In genomic region chr15:32341530-32341929, GRCh38 we compare ENCODE assay signal across 7 cellular contexts.
DNase-seq lines count a peak whose midpoint lies in the region; FAIRE-seq and TF ChIP-seq lines count a peak whose summit lies in the region.
"Not testable (repeated sequence)": the region's sequence is repeated elsewhere in the genome, so short reads cannot be mapped to it uniquely, and the experiment has no call there.

No MANE protein-coding gene starts in this region.

- not testable (repeated sequence) for H3K36me3 ChIP-seq in ES-I3 (ENCODE audit: insufficient read depth, low read length); HEK293 (ENCODE audit: control insufficient read depth in 2 of 2, insufficient read depth in 1 of 2, low read length in 2 of 2); astrocyte (ENCODE audit: insufficient read depth, low read length); hepatocyte (replicated peaks; ENCODE audit: insufficient read depth, low read depth); neural progenitor cell; thyroid gland

- FAIRE-seq in astrocyte (lab: Jason Lieb, UNC), result not testable (repeated sequence)

- TF ChIP-seq POLR2A in thyroid gland (IDR thresholded peaks at IDR 0.05), result not testable (repeated sequence)

- H3F3A ChIP-seq in neural progenitor cell (ENCODE audit: low read depth), result not testable (repeated sequence)

- 29% methylated on average over 10 of the region's 12 CpGs for WGBS in hepatocyte (ENCODE audit: low lambda C conversion rate, missing lambda C conversion rate)
- WGBS in thyroid gland, 2 donors, result 32 to 50% methylated on average over 5 to 6 of the region's 12 CpGs

- CTCF ChIA-PET in HEK293 (lab: Yijun Ruan, JAX), result not testable (repeated sequence)

- H3K27ac ChIP-seq in HEK293 (ENCODE audit: extremely low read depth, low read depth, low read length); astrocyte (ENCODE audit: low read depth, low read length); hepatocyte; neural progenitor cell; thyroid gland: not testable (repeated sequence)

- H3K4me1 ChIP-seq in ES-I3 (ENCODE audit: insufficient read depth, low read length); HEK293 (ENCODE audit: control insufficient read depth, insufficient read depth, low read length); astrocyte (ENCODE audit: insufficient read depth, low read length); hepatocyte (ENCODE audit: insufficient read depth); neural progenitor cell; thyroid gland: not testable (repeated sequence)

- not testable (repeated sequence) for H2AFZ ChIP-seq in astrocyte (ENCODE audit: low read depth, low read length); hepatocyte; neural progenitor cell (replicated peaks)

- not testable (repeated sequence) for H3K27me3 Mint-ChIP-seq in astrocyte (ENCODE audit: low read depth, unreplicated experiment); mesothelial cell of epicardium (ENCODE audit: low read depth); neural progenitor cell (ENCODE audit: insufficient read depth, low read depth)

- peak overlapping the region; percentile 20; the same call in 1 of the 2 replicates for H3K9ac ChIP-seq in ES-I3 (ENCODE audit: low read depth, low read length)
- not testable (repeated sequence) for H3K9ac ChIP-seq in astrocyte (ENCODE audit: low read length); neural progenitor cell

- H3K4me3 Mint-ChIP-seq in astrocyte (ENCODE audit: unreplicated experiment) (peak overlapping the region; percentile 70), mesothelial cell of epicardium (peak overlapping the region; percentile 45), neural progenitor cell (peak overlapping the region; percentile 79)

- intact Hi-C loops in thyroid gland (cut with DNase I), result not testable (repeated sequence)

- H4K20me1 ChIP-seq in astrocyte (ENCODE audit: insufficient read depth, low read length); hepatocyte (ENCODE audit: insufficient read depth, poor library complexity, severe bottlenecking); neural progenitor cell (ENCODE audit: low read depth): not testable (repeated sequence)

- not testable (repeated sequence) for TF ChIP-seq CTCF in HEK293 (tag by site-specific recombination; IDR thresholded peaks at IDR 0.05); astrocyte (IDR thresholded peaks at IDR 0.05; ENCODE audit: insufficient read depth, low read depth, low read length); hepatocyte (IDR thresholded peaks at IDR 0.05; ENCODE audit: poor library complexity); mesothelial cell of epicardium (IDR thresholded peaks at IDR 0.05; ENCODE audit: unreplicated experiment); neural progenitor cell (IDR thresholded peaks at IDR 0.05); thyroid gland (IDR thresholded peaks at IDR 0.05)

- H3K9me3 Mint-ChIP-seq in astrocyte (ENCODE audit: unreplicated experiment); mesothelial cell of epicardium; neural progenitor cell: not testable (repeated sequence)

- not testable (repeated sequence) for H3K9me2 ChIP-seq in hepatocyte (replicated peaks; ENCODE audit: insufficient read depth)

- H3K27ac Mint-ChIP-seq in astrocyte (ENCODE audit: unreplicated experiment); mesothelial cell of epicardium; neural progenitor cell: not testable (repeated sequence)

- POLR2A ChIA-PET in HEK293 (lab: Yijun Ruan, JAX), result not testable (repeated sequence)

- H3K9me3 ChIP-seq in ES-I3 (ENCODE audit: control insufficient read depth, insufficient read depth, low read length); HEK293 (ENCODE audit: control insufficient read depth, insufficient read depth, low read depth, low read length); astrocyte (ENCODE audit: insufficient read depth, low read depth, low read length); hepatocyte (ENCODE audit: low read depth); neural progenitor cell (ENCODE audit: low read depth); thyroid gland: not testable (repeated sequence)

- H3K4me3 ChIP-seq in HEK293 (ENCODE audit: low read depth, low read length); astrocyte (ENCODE audit: insufficient read depth, low read depth, low read length); hepatocyte; neural progenitor cell; thyroid gland (replicated peaks in 1 of 3): not testable (repeated sequence)

- not testable (repeated sequence) for H3K79me2 ChIP-seq in astrocyte (ENCODE audit: insufficient read depth, low read length); hepatocyte; neural progenitor cell (ENCODE audit: low read depth)

- DNase-seq in astrocyte (ENCODE audit: low read depth); hepatocyte (ENCODE audit: low spot score); mesothelial cell of epicardium (ENCODE audit: low spot score in 2 of 2, unreplicated experiment in 2 of 2); neural progenitor cell (ENCODE audit: low spot score): not testable (repeated sequence)
- peak; percentile 18 to 30 for DNase-seq in thyroid gland

- H3K27me3 ChIP-seq in astrocyte (ENCODE audit: insufficient read depth, low read length); hepatocyte; thyroid gland: not testable (repeated sequence)
- H3K27me3 ChIP-seq in neural progenitor cell, result peaks cover 15% of the 10 kb centered on the region

- H3K4me1 Mint-ChIP-seq in astrocyte (ENCODE audit: low read depth, unreplicated experiment); mesothelial cell of epicardium; neural progenitor cell: not testable (repeated sequence)

- H3K4me2 ChIP-seq in astrocyte (ENCODE audit: low read length); neural progenitor cell: not testable (repeated sequence)
- H3K4me2 ChIP-seq in hepatocyte, result peak overlapping the region; percentile 44

- not testable (repeated sequence) for H3K36me3 Mint-ChIP-seq in astrocyte (ENCODE audit: low read depth, unreplicated experiment); mesothelial cell of epicardium; neural progenitor cell

TF ChIP-seq in HEK293, 187 proteins besides CTCF, POLR2A, EP300 and RAD21:
- peak; percentile 37 for TF ChIP-seq ZNF335 (tag by site-specific recombination; conservative IDR thresholded peaks at IDR 0.05)
- TF ChIP-seq ZNF394 (tag by site-specific recombination; IDR thresholded peaks at IDR 0.05; ENCODE audit: borderline replicate concordance), result peak; percentile 85
